In genomic region chr2:217064234-217065103, GRCh38 we compare ENCODE assay signal across 10 cellular contexts.
DNase-seq lines count a peak whose midpoint lies in the region; ATAC-seq, FAIRE-seq and TF ChIP-seq lines count a peak whose summit lies in the region.
"Had no signal": no experiment of that assay in that cellular context is flagged by ENCODE, and none has a peak within 500 bp of the region (broad histone marks: within the 10 kb centered on the region; RNA-seq: fewer than 3 reads in every experiment).

No MANE protein-coding gene starts in this region.

- H3K27me3 ChIP-seq in endodermal cell (ENCODE audit: control insufficient read depth, insufficient read depth, low read length, poor library complexity, severe bottlenecking) = no peaks in the 10 kb centered on the region

- POLR2A ChIA-PET in activated CD8-positive, alpha-beta T cell treated with anti-CD3 and anti-CD28 coated beads for 36 hours (lab: Charles Lee) = no interaction called here
- POLR2A ChIA-PET in activated CD8-positive, alpha-beta T cell treated with anti-CD3 and anti-CD28 coated beads, Interleukin-2, amount 10 ng/mL, durations not matched to agents 7 days and 5 days (lab: Charles Lee) = no interaction called here

- H3K9me3 Mint-ChIP-seq in activated CD8-positive, alpha-beta T cell treated with anti-CD3 and anti-CD28 coated beads for 36 hours = peaks cover 3% of the 10 kb centered on the region
- no peaks in the 10 kb centered on the region for H3K9me3 Mint-ChIP-seq in activated CD8-positive, alpha-beta T cell treated with anti-CD3 and anti-CD28 coated beads, Interleukin-2, amount 10 ng/mL, durations not matched to agents 7 days and 5 days (ENCODE audit: insufficient read depth)
- H3K9me3 Mint-ChIP-seq in endodermal cell (peaks cover 7% of the 10 kb centered on the region), mesothelial cell of epicardium (peaks cover 12% of the 10 kb centered on the region), type B pancreatic cell (no peaks in the 10 kb centered on the region), progenitor cell of endocrine pancreas (ENCODE audit: low read depth) (peaks cover 6% of the 10 kb centered on the region)

- intact Hi-C loops in activated CD8-positive, alpha-beta T cell treated with anti-CD3 and anti-CD28 coated beads for 36 hours (cut with micrococcal nuclease) = no loop called here

- H3K9me3 ChIP-seq in endodermal cell (ENCODE audit: control insufficient read depth, low read length) = peaks cover 15% of the 10 kb centered on the region

- H3K4me3 ChIP-seq in endodermal cell (ENCODE audit: low read length) = no peak overlapping the region

- H3K27ac ChIP-seq in endodermal cell (ENCODE audit: low read depth, low read length) = no peak overlapping the region

- no peaks in the 10 kb centered on the region for H3K4me1 Mint-ChIP-seq in activated CD8-positive, alpha-beta T cell treated with anti-CD3 and anti-CD28 coated beads for 36 hours (ENCODE audit: low read depth)
- peaks cover 4% of the 10 kb centered on the region for H3K4me1 Mint-ChIP-seq in activated CD8-positive, alpha-beta T cell treated with anti-CD3 and anti-CD28 coated beads, Interleukin-2, amount 10 ng/mL, durations not matched to agents 7 days and 5 days (ENCODE audit: low read depth)
- peaks cover 7% of the 10 kb centered on the region for H3K4me1 Mint-ChIP-seq in endodermal cell
- H3K4me1 Mint-ChIP-seq in mesothelial cell of epicardium = peaks cover 19% of the 10 kb centered on the region
- peaks cover 36% of the 10 kb centered on the region for H3K4me1 Mint-ChIP-seq in type B pancreatic cell (ENCODE audit: unreplicated experiment)
- no peaks in the 10 kb centered on the region for H3K4me1 Mint-ChIP-seq in progenitor cell of endocrine pancreas (ENCODE audit: low read depth)

- peak; percentile 34 for ATAC-seq in activated CD8-positive, alpha-beta T cell treated with anti-CD3 and anti-CD28 coated beads for 36 hours
- ATAC-seq in activated CD8-positive, alpha-beta T cell treated with anti-CD3 and anti-CD28 coated beads, Interleukin-2, amount 10 ng/mL, durations not matched to agents 7 days and 5 days = no peak
- no peak for ATAC-seq in HG03045 (IDR thresholded peaks at IDR 0.05; ENCODE audit: unreplicated experiment)

- CTCF ChIA-PET in activated CD8-positive, alpha-beta T cell treated with anti-CD3 and anti-CD28 coated beads for 36 hours (lab: Charles Lee) = interaction anchor here (1.2 to 1.5 kb wide), 3 partner anchors 14 to 43 kb away, joined by 3 read pairs; no protein-coding TSS in a partner anchor
- CTCF ChIA-PET in activated CD8-positive, alpha-beta T cell treated with anti-CD3 and anti-CD28 coated beads, Interleukin-2, amount 10 ng/mL, durations not matched to agents 7 days and 5 days (lab: Charles Lee) = no interaction called here

- H3K9ac ChIP-seq in endodermal cell (ENCODE audit: extremely low read depth, low read length, poor library complexity, severe bottlenecking) = no peak overlapping the region

- no peak for TF ChIP-seq CTCF in activated CD8-positive, alpha-beta T cell treated with anti-CD3 and anti-CD28 coated beads for 36 hours (IDR thresholded peaks at IDR 0.05)
- TF ChIP-seq CTCF in endodermal cell (conservative IDR thresholded peaks at IDR 0.05) (no peak), mesothelial cell of epicardium (IDR thresholded peaks at IDR 0.05; ENCODE audit: unreplicated experiment) (no peak), type B pancreatic cell (conservative IDR thresholded peaks at IDR 0.05) (no peak), progenitor cell of endocrine pancreas (IDR thresholded peaks at IDR 0.05; ENCODE audit: unreplicated experiment) (no peak)

- WGBS in endodermal cell (ENCODE audit: insufficient coverage in 1 of 2, insufficient read length in 1 of 2), 2 experiments = 58 to 72% methylated on average over 14 to 17 of the region's 17 CpGs

- DNase-seq in activated CD8-positive, alpha-beta T cell treated with anti-CD3 and anti-CD28 coated beads for 36 hours = no peak
- DNase-seq in activated CD8-positive, alpha-beta T cell treated with anti-CD3 and anti-CD28 coated beads, Interleukin-2, amount 10 ng/mL, durations not matched to agents 7 days and 5 days = no peak
- peak; percentile 54 for DNase-seq in endodermal cell
- DNase-seq in mesothelial cell of epicardium (ENCODE audit: low spot score in 2 of 2, unreplicated experiment in 2 of 2) = no peak
- DNase-seq in urothelium cell line (ENCODE audit: low spot score) = peak; percentile 47
- DNase-seq in type B pancreatic cell (ENCODE audit: extremely low spot score, unreplicated experiment) = no peak
- no peak for DNase-seq in progenitor cell of endocrine pancreas (ENCODE audit: low spot score, unreplicated experiment)
- DNase-seq: effector CD4-positive, alpha-beta T cell; NCI-H1930 had no signal

- H3K27ac Mint-ChIP-seq in activated CD8-positive, alpha-beta T cell treated with anti-CD3 and anti-CD28 coated beads for 36 hours = peak overlapping the region; percentile 46
- H3K27ac Mint-ChIP-seq in activated CD8-positive, alpha-beta T cell treated with anti-CD3 and anti-CD28 coated beads, Interleukin-2, amount 10 ng/mL, durations not matched to agents 7 days and 5 days = no peak overlapping the region
- no peak overlapping the region for H3K27ac Mint-ChIP-seq in endodermal cell
- H3K27ac Mint-ChIP-seq in mesothelial cell of epicardium = peak overlapping the region; percentile 79
- no peak overlapping the region for H3K27ac Mint-ChIP-seq in type B pancreatic cell
- no peak overlapping the region for H3K27ac Mint-ChIP-seq in progenitor cell of endocrine pancreas

- H3K4me3 Mint-ChIP-seq in activated CD8-positive, alpha-beta T cell treated with anti-CD3 and anti-CD28 coated beads for 36 hours = no peak overlapping the region
- H3K4me3 Mint-ChIP-seq in activated CD8-positive, alpha-beta T cell treated with anti-CD3 and anti-CD28 coated beads, Interleukin-2, amount 10 ng/mL, durations not matched to agents 7 days and 5 days = no peak overlapping the region
- no peak overlapping the region for H3K4me3 Mint-ChIP-seq in endodermal cell
- peak overlapping the region; percentile 41 for H3K4me3 Mint-ChIP-seq in mesothelial cell of epicardium
- no peak overlapping the region for H3K4me3 Mint-ChIP-seq in type B pancreatic cell
- no peak overlapping the region for H3K4me3 Mint-ChIP-seq in progenitor cell of endocrine pancreas (ENCODE audit: low read depth)

- H3K36me3 Mint-ChIP-seq in activated CD8-positive, alpha-beta T cell treated with anti-CD3 and anti-CD28 coated beads for 36 hours (ENCODE audit: low read depth) = no peaks in the 10 kb centered on the region
- H3K36me3 Mint-ChIP-seq in activated CD8-positive, alpha-beta T cell treated with anti-CD3 and anti-CD28 coated beads, Interleukin-2, amount 10 ng/mL, durations not matched to agents 7 days and 5 days (ENCODE audit: low read depth) = no peaks in the 10 kb centered on the region
- H3K36me3 Mint-ChIP-seq in endodermal cell (ENCODE audit: low read depth) (no peaks in the 10 kb centered on the region), mesothelial cell of epicardium (peaks cover 4% of the 10 kb centered on the region), type B pancreatic cell (no peaks in the 10 kb centered on the region), progenitor cell of endocrine pancreas (ENCODE audit: insufficient read depth) (peaks cover 2% of the 10 kb centered on the region)

- no peak for FAIRE-seq in urothelium cell line (lab: Jason Lieb, UNC)

- no peaks in the 10 kb centered on the region for H3K4me1 ChIP-seq in endodermal cell (ENCODE audit: control insufficient read depth, insufficient read depth, low read length)

- peaks cover 7% of the 10 kb centered on the region for H3K27me3 Mint-ChIP-seq in activated CD8-positive, alpha-beta T cell treated with anti-CD3 and anti-CD28 coated beads for 36 hours
- peaks cover 4% of the 10 kb centered on the region for H3K27me3 Mint-ChIP-seq in activated CD8-positive, alpha-beta T cell treated with anti-CD3 and anti-CD28 coated beads, Interleukin-2, amount 10 ng/mL, durations not matched to agents 7 days and 5 days (ENCODE audit: low read depth)
- H3K27me3 Mint-ChIP-seq in endodermal cell (ENCODE audit: insufficient read depth) = peaks cover 5% of the 10 kb centered on the region
- H3K27me3 Mint-ChIP-seq in mesothelial cell of epicardium (ENCODE audit: low read depth) = no peaks in the 10 kb centered on the region
- no peaks in the 10 kb centered on the region for H3K27me3 Mint-ChIP-seq in type B pancreatic cell
- peaks cover 10% of the 10 kb centered on the region for H3K27me3 Mint-ChIP-seq in progenitor cell of endocrine pancreas

- H3K36me3 ChIP-seq in endodermal cell (ENCODE audit: control insufficient read depth, insufficient read depth, low read length) = no peaks in the 10 kb centered on the region

Comparison
In these comparisons a context has a peak if more than half of its experiments do, and no peak if none do; other contexts are left out.
1. H3K27ac Mint-ChIP-seq: peak in activated CD8-positive, alpha-beta T cell treated with anti-CD3 and anti-CD28 coated beads for 36 hours (single experiment) and mesothelial cell of epicardium (single experiment); none in activated CD8-positive, alpha-beta T cell treated with anti-CD3 and anti-CD28 coated beads, Interleukin-2, amount 10 ng/mL, durations not matched to agents 7 days and 5 days (single experiment), endodermal cell (single experiment), type B pancreatic cell (single experiment) and progenitor cell of endocrine pancreas (single experiment).
2. DNase-seq: peak in endodermal cell (single experiment) and urothelium cell line (single experiment); none in activated CD8-positive, alpha-beta T cell treated with anti-CD3 and anti-CD28 coated beads for 36 hours (single experiment), activated CD8-positive, alpha-beta T cell treated with anti-CD3 and anti-CD28 coated beads, Interleukin-2, amount 10 ng/mL, durations not matched to agents 7 days and 5 days (single experiment), mesothelial cell of epicardium (0 of 2), type B pancreatic cell (single experiment) and progenitor cell of endocrine pancreas (single experiment).